15 cellular contexts compared by ENCODE assay signal in the genomic region with DNA sequence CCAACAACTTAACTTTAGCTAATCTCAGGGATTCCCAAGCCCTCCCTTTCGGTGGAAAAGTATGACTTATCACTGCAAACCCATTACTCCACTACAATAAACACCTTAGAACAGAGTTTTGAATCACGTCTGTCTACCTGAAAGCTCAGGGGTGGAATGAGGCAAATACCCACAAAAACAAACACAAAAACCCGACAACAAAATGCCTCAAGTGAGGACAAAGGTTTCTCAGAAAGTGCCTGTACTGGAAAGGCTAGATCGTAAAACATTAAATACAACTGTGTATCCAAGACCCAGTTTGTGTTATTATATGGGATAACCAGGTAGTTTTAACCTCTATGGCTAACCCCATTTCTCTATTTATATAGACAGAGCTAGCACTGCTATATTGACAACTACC. TPM values are rescaled to one million over a fixed set of nuclear protein-coding genes. Genes with fewer than 3 reads are reported as not detected.
"Had no signal": no experiment of that assay in that cellular context is flagged by ENCODE, and none has a peak within 500 bp of the region (broad histone marks: within the 10 kb centered on the region; RNA-seq: fewer than 3 reads in every experiment).

No MANE protein-coding gene starts in this region.

- H3K27ac ChIP-seq: ovary, tibial artery, uterus had no signal

- H3K4me1 ChIP-seq: tibial artery, uterus had no signal

- H3K9me3 Mint-ChIP-seq: activated naive CD8-positive, alpha-beta T cell treated with anti-CD3 and anti-CD28 coated beads, Interleukin-2, amount 10 ng/mL, durations not matched to agents 7 days and 5 days; mesothelial cell of epicardium; naive B cell had no signal

- H3K27me3 Mint-ChIP-seq: activated naive CD8-positive, alpha-beta T cell treated with anti-CD3 and anti-CD28 coated beads, Interleukin-2, amount 10 ng/mL, durations not matched to agents 7 days and 5 days; naive B cell had no signal

- H3K27ac Mint-ChIP-seq: activated naive CD8-positive, alpha-beta T cell treated with anti-CD3 and anti-CD28 coated beads, Interleukin-2, amount 10 ng/mL, durations not matched to agents 7 days and 5 days; mesothelial cell of epicardium; naive B cell had no signal

- H3K4me3 ChIP-seq: lung, ovary, tibial artery, uterus had no signal

- H3K9me3 ChIP-seq: ovary, tibial artery, uterus had no signal

- H3K4me3 Mint-ChIP-seq: activated naive CD8-positive, alpha-beta T cell treated with anti-CD3 and anti-CD28 coated beads, Interleukin-2, amount 10 ng/mL, durations not matched to agents 7 days and 5 days; mesothelial cell of epicardium; naive B cell had no signal

- H3K27me3 ChIP-seq: ovary, tibial artery, uterus had no signal

- DNase-seq: activated CD4-positive, alpha-beta T cell treated with anti-CD3 and anti-CD28 coated beads, Interleukin-2, amount 50 U/mL, for 4 hours; activated CD4-positive, CD25-positive, alpha-beta regulatory T cell treated with anti-CD3 and anti-CD28 coated beads, Interleukin-2, amount 50 U/mL, for 72 hours; activated naive CD8-positive, alpha-beta T cell treated with anti-CD3 and anti-CD28 coated beads, Interleukin-2, amount 10 ng/mL, durations not matched to agents 7 days and 5 days; activated T-cell treated with anti-CD3 and anti-CD28 coated beads, Interleukin-2, amount 50 U/mL, for 48 hours; cerebellar nuclear complex; left cardiac atrium; naive B cell; ovary; stimulated activated CD4-positive, alpha-beta T cell treated with anti-CD3 and anti-CD28 coated beads, Interleukin-1b, Interleukin-23, amount 100 ng/mL, for 48 hours; tibial artery; uterus had no signal

- ATAC-seq: left cardiac atrium had no signal

- H3K36me3 ChIP-seq: ovary, uterus had no signal

RNA-seq across cellular contexts. Expression of gene RAB19, which starts 49.4 kb away (rescaled TPM):
- total RNA-seq: aorta, left cardiac atrium, subcutaneous adipose tissue, uterus had no signal
- polyA plus RNA-seq: aorta, ovary had no signal
